In genomic region chr3:195905970-195906864, GRCh38 we compare ENCODE assay signal across 1 cellular context.
A peak's percentile ranks its signal among the peaks of the same experiment; 100 is the strongest.
TF ChIP-seq lines count a peak whose summit lies in the region.

No MANE protein-coding gene starts in this region.

TF ChIP-seq in HepG2, 621 proteins besides CTCF, POLR2A, EP300 and RAD21 (continued from another document):
- TF ChIP-seq ZNF232 (CRISPR knock-in tag; IDR thresholded peaks at IDR 0.05; ENCODE audit: borderline replicate concordance) (no peak), ZNF142 (CRISPR knock-in tag; IDR thresholded peaks at IDR 0.05) (peak; percentile 81; the same call in 1 of the 2 replicates), ZNF746 (CRISPR knock-in tag; IDR thresholded peaks at IDR 0.05) (no peak), SOX6 (IDR thresholded peaks at IDR 0.05) (no peak), SOX6 (CRISPR knock-in tag; IDR thresholded peaks at IDR 0.05) (peak; percentile 47; the same call in 1 of the 2 replicates), ZSCAN21 (CRISPR knock-in tag; IDR thresholded peaks at IDR 0.05; ENCODE audit: borderline replicate concordance) (no peak), MIXL1 (CRISPR knock-in tag; IDR thresholded peaks at IDR 0.05) (no peak), GLI4 (CRISPR knock-in tag; IDR thresholded peaks at IDR 0.05; ENCODE audit: borderline replicate concordance) (no peak), CBFB (CRISPR knock-in tag; IDR thresholded peaks at IDR 0.05) (no peak), ZNF644 (CRISPR knock-in tag; IDR thresholded peaks at IDR 0.05; ENCODE audit: low read depth) (no peak), ZNF7 (CRISPR knock-in tag; IDR thresholded peaks at IDR 0.05) (no peak), FOXJ3 (CRISPR knock-in tag; IDR thresholded peaks at IDR 0.05; ENCODE audit: borderline replicate concordance) (no peak), FOXA1 (IDR thresholded peaks at IDR 0.05) (no peak), FOXA1 (CRISPR knock-in tag; IDR thresholded peaks at IDR 0.05) (no peak), SNAPC5 (CRISPR knock-in tag; IDR thresholded peaks at IDR 0.05; ENCODE audit: borderline replicate concordance) (no peak), HNF4A (CRISPR knock-in tag; IDR thresholded peaks at IDR 0.05) (0 out of 2 replicates have a peak, but pooled peaks have one; percentile 20), FOXC1 (CRISPR knock-in tag; IDR thresholded peaks at IDR 0.05; ENCODE audit: borderline replicate concordance) (no peak), ZNF652 (CRISPR knock-in tag; IDR thresholded peaks at IDR 0.05; ENCODE audit: borderline replicate concordance, low read depth) (0 out of 2 replicates have a peak, but pooled peaks have one; percentile 50), FOXP1 (IDR thresholded peaks at IDR 0.05) (no peak), FOXP1 (CRISPR knock-in tag; IDR thresholded peaks at IDR 0.05) (peak; percentile 82), MED1 (CRISPR knock-in tag; IDR thresholded peaks at IDR 0.05) (0 out of 2 replicates have a peak, but pooled peaks have one; percentile 14), HOXA3 (CRISPR knock-in tag; IDR thresholded peaks at IDR 0.05) (0 out of 2 replicates have a peak, but pooled peaks have one; percentile 21), RORA (CRISPR knock-in tag; IDR thresholded peaks at IDR 0.05) (no peak)
- TF ChIP-seq, protein P1, sequence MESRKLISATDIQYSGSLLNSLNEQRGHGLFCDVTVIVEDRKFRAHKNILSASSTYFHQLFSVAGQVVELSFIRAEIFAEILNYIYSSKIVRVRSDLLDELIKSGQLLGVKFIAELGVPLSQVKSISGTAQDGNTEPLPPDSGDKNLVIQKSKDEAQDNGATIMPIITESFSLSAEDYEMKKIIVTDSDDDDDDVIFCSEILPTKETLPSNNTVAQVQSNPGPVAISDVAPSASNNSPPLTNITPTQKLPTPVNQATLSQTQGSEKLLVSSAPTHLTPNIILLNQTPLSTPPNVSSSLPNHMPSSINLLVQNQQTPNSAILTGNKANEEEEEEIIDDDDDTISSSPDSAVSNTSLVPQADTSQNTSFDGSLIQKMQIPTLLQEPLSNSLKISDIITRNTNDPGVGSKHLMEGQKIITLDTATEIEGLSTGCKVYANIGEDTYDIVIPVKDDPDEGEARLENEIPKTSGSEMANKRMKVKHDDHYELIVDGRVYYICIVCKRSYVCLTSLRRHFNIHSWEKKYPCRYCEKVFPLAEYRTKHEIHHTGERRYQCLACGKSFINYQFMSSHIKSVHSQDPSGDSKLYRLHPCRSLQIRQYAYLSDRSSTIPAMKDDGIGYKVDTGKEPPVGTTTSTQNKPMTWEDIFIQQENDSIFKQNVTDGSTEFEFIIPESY (CRISPR knock-in tag; IDR thresholded peaks at IDR 0.05), result peak; percentile 68; the same call in 1 of the 2 replicates
- TF ChIP-seq, protein P2, sequence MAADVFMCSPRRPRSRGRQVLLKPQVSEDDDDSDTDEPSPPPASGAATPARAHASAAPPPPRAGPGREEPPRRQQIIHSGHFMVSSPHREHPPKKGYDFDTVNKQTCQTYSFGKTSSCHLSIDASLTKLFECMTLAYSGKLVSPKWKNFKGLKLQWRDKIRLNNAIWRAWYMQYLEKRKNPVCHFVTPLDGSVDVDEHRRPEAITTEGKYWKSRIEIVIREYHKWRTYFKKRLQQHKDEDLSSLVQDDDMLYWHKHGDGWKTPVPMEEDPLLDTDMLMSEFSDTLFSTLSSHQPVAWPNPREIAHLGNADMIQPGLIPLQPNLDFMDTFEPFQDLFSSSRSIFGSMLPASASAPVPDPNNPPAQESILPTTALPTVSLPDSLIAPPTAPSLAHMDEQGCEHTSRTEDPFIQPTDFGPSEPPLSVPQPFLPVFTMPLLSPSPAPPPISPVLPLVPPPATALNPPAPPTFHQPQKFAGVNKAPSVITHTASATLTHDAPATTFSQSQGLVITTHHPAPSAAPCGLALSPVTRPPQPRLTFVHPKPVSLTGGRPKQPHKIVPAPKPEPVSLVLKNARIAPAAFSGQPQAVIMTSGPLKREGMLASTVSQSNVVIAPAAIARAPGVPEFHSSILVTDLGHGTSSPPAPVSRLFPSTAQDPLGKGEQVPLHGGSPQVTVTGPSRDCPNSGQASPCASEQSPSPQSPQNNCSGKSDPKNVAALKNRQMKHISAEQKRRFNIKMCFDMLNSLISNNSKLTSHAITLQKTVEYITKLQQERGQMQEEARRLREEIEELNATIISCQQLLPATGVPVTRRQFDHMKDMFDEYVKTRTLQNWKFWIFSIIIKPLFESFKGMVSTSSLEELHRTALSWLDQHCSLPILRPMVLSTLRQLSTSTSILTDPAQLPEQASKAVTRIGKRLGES (CRISPR knock-in tag; IDR thresholded peaks at IDR 0.05; ENCODE audit: borderline replicate concordance), result no peak
- TF ChIP-seq, protein P3, sequence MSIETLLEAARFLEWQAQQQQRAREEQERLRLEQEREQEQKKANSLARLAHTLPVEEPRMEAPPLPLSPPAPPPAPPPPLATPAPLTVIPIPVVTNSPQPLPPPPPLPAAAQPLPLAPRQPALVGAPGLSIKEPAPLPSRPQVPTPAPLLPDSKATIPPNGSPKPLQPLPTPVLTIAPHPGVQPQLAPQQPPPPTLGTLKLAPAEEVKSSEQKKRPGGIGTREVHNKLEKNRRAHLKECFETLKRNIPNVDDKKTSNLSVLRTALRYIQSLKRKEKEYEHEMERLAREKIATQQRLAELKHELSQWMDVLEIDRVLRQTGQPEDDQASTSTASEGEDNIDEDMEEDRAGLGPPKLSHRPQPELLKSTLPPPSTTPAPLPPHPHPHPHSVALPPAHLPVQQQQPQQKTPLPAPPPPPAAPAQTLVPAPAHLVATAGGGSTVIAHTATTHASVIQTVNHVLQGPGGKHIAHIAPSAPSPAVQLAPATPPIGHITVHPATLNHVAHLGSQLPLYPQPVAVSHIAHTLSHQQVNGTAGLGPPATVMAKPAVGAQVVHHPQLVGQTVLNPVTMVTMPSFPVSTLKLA (IDR thresholded peaks at IDR 0.05), result peak; percentile 47
- TF ChIP-seq, protein P4, sequence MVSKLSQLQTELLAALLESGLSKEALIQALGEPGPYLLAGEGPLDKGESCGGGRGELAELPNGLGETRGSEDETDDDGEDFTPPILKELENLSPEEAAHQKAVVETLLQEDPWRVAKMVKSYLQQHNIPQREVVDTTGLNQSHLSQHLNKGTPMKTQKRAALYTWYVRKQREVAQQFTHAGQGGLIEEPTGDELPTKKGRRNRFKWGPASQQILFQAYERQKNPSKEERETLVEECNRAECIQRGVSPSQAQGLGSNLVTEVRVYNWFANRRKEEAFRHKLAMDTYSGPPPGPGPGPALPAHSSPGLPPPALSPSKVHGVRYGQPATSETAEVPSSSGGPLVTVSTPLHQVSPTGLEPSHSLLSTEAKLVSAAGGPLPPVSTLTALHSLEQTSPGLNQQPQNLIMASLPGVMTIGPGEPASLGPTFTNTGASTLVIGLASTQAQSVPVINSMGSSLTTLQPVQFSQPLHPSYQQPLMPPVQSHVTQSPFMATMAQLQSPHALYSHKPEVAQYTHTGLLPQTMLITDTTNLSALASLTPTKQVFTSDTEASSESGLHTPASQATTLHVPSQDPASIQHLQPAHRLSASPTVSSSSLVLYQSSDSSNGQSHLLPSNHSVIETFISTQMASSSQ (IDR thresholded peaks at IDR 0.05; ENCODE audit: low read depth), result no peak
- TF ChIP-seq, protein P4 (CRISPR knock-in tag; IDR thresholded peaks at IDR 0.05; ENCODE audit: borderline replicate concordance), result no peak
- TF ChIP-seq, protein P5, sequence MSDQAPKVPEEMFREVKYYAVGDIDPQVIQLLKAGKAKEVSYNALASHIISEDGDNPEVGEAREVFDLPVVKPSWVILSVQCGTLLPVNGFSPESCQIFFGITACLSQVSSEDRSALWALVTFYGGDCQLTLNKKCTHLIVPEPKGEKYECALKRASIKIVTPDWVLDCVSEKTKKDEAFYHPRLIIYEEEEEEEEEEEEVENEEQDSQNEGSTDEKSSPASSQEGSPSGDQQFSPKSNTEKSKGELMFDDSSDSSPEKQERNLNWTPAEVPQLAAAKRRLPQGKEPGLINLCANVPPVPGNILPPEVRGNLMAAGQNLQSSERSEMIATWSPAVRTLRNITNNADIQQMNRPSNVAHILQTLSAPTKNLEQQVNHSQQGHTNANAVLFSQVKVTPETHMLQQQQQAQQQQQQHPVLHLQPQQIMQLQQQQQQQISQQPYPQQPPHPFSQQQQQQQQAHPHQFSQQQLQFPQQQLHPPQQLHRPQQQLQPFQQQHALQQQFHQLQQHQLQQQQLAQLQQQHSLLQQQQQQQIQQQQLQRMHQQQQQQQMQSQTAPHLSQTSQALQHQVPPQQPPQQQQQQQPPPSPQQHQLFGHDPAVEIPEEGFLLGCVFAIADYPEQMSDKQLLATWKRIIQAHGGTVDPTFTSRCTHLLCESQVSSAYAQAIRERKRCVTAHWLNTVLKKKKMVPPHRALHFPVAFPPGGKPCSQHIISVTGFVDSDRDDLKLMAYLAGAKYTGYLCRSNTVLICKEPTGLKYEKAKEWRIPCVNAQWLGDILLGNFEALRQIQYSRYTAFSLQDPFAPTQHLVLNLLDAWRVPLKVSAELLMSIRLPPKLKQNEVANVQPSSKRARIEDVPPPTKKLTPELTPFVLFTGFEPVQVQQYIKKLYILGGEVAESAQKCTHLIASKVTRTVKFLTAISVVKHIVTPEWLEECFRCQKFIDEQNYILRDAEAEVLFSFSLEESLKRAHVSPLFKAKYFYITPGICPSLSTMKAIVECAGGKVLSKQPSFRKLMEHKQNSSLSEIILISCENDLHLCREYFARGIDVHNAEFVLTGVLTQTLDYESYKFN (CRISPR knock-in tag; conservative IDR thresholded peaks at IDR 0.05), result 0 out of 2 replicates have a peak, but pooled peaks have one; percentile 15
